ENCODE assay signal across 8 cellular contexts in genomic region chr1:216723274-216723780, GRCh38. TPM values are rescaled to one million over a fixed set of nuclear protein-coding genes. Genes with fewer than 3 reads are reported as not detected.
DNase-seq lines count a peak whose midpoint lies in the region; ATAC-seq and FAIRE-seq lines count a peak whose summit lies in the region.

ESRRG (minus strand) TSS chr1:216723429; CDS start chr1:216723299, 130 bp downstream.

- no peak for FAIRE-seq in HTR-8/SVneo (lab: Jason Lieb, UNC)

- ATAC-seq in HG03280 (IDR thresholded peaks at IDR 0.05; ENCODE audit: unreplicated experiment) (no peak), GM19328 (IDR thresholded peaks at IDR 0.05; ENCODE audit: unreplicated experiment) (no peak)

- peak; percentile 6 for DNase-seq in HTR-8/SVneo (ENCODE audit: insufficient read length, low spot score)
- DNase-seq in OCI-M1 (lab: John Stamatoyannopoulos, UW): peak; percentile 26
- peak; percentile 33 for DNase-seq in glomerular visceral epithelial cell (ENCODE audit: extremely low spot score)
- peak; percentile 45 for DNase-seq in occipital lobe (lab: John Stamatoyannopoulos, UW)
- DNase-seq in NAMALWA (ENCODE audit: low spot score): no peak
- no peak for DNase-seq in GM19240 (ENCODE audit: insufficient read length, low spot score)

RNA-seq across cellular contexts. Expression of gene ESRRG, which starts in this region (rescaled TPM):
- total RNA-seq in occipital lobe: 6.9 TPM

Comparison
In these comparisons a context has a peak if more than half of its experiments do, and no peak if none do; other contexts are left out.
1. DNase-seq: peak in HTR-8/SVneo (single experiment), OCI-M1 (single experiment), glomerular visceral epithelial cell (single experiment) and occipital lobe (single experiment); none in NAMALWA (single experiment) and GM19240 (single experiment).